ENCODE assay signal across 20 cellular contexts in genomic region chr6:157459327-157459726, GRCh38.
DNase-seq lines count a peak whose midpoint lies in the region; ATAC-seq and TF ChIP-seq lines count a peak whose summit lies in the region.
"Had no signal": no experiment of that assay in that cellular context is flagged by ENCODE, and none has a peak within 500 bp of the region (broad histone marks: within the 10 kb centered on the region; RNA-seq: fewer than 3 reads in every experiment).

No MANE protein-coding gene starts in this region.

- in situ Hi-C loops in gastrocnemius medialis (cut with MboI; ENCODE audit: low sequenced_read_pairs in 4 of 4) = no loop called here

- no peak for DNase-seq in T-helper 1 cell
- peak in 62 of 76 experiments; percentile 23 to 79 (median 55) for DNase-seq in HUDEP-2 (lab: John Stamatoyannopoulos, UW; ENCODE audit: unreplicated experiment in 76 of 76)
- peak in 1 of 2 donors; percentile 49 for DNase-seq in activated naive CD4-positive, alpha-beta T cell treated with anti-CD3 and anti-CD28 coated beads, Interleukin-2, amount 50 U/mL, for 72 hours (ENCODE audit: low spot score in 2 of 2)
- peak; percentile 24 to 40 for DNase-seq in stimulated activated CD4-positive, alpha-beta T cell treated with anti-CD3 and anti-CD28 coated beads, Interleukin-4, amount 100 ng/mL, for 48 hours (ENCODE audit: low read depth in 2 of 2)
- no peak for DNase-seq in amniotic stem cell (lab: John Stamatoyannopoulos, UW)
- DNase-seq in gastrocnemius medialis = no peak
- DNase-seq: activated effector memory CD4-positive, alpha-beta T cell treated with Interleukin-2 at 50 U/mL for 16 hours; GM23248; KBM-7; midbrain; MV-4-11; NCI-H2029; NCI-H524; T-helper 17 cell; tibial artery had no signal

- no peaks in the 10 kb centered on the region for H3K36me3 ChIP-seq in gastrocnemius medialis
- H3K36me3 ChIP-seq: BLaER1, tibial artery had no signal

- H3K9me3 Mint-ChIP-seq in T-helper 1 cell treated with Interleukin-12 subunit alpha and Interleukin-12 subunit beta and Interleukin-4 antibody, amounts not matched to agents 30 μg/mL and 1 μg/mL, for 36 hours = no peaks in the 10 kb centered on the region
- peaks cover 0 to 5% of the 10 kb centered on the region in 2 donors for H3K9me3 Mint-ChIP-seq in activated naive CD4-positive, alpha-beta T cell treated with anti-CD3 and anti-CD28 coated beads, Interleukin-2, amount 50 U/mL, for 72 hours

- H3K27me3 Mint-ChIP-seq in T-helper 1 cell treated with Interleukin-12 subunit alpha and Interleukin-12 subunit beta and Interleukin-4 antibody, amounts not matched to agents 30 μg/mL and 1 μg/mL, for 36 hours (ENCODE audit: low read depth) = no peaks in the 10 kb centered on the region
- H3K27me3 Mint-ChIP-seq: T-helper 17 cell had no signal

- TF ChIP-seq POLR2A in gastrocnemius medialis (IDR thresholded peaks at IDR 0.05) = no peak

- peaks cover 12% of the 10 kb centered on the region for H3K36me3 Mint-ChIP-seq in T-helper 1 cell treated with Interleukin-12 subunit alpha and Interleukin-12 subunit beta and Interleukin-4 antibody, amounts not matched to agents 30 μg/mL and 1 μg/mL, for 36 hours (ENCODE audit: low read depth)
- peaks cover 0 to 19% of the 10 kb centered on the region in 2 donors for H3K36me3 Mint-ChIP-seq in activated naive CD4-positive, alpha-beta T cell treated with anti-CD3 and anti-CD28 coated beads, Interleukin-2, amount 50 U/mL, for 72 hours

- no peaks in the 10 kb centered on the region for H3K27me3 ChIP-seq in gastrocnemius medialis
- H3K27me3 ChIP-seq: BLaER1, tibial artery had no signal

- H3K4me3 Mint-ChIP-seq in T-helper 1 cell treated with Interleukin-12 subunit alpha and Interleukin-12 subunit beta and Interleukin-4 antibody, amounts not matched to agents 30 μg/mL and 1 μg/mL, for 36 hours = peak overlapping the region; percentile 52
- H3K4me3 Mint-ChIP-seq: T-helper 17 cell had no signal

- intact Hi-C loops in gastrocnemius medialis (cut with DNase I; ENCODE audit: low total_unique reads) = no loop called here

- ATAC-seq in activated naive CD4-positive, alpha-beta T cell treated with anti-CD3 and anti-CD28 coated beads, Interleukin-2, amount 50 U/mL, for 72 hours = peak; percentile 50 to 60
- no peak for ATAC-seq in HG03135 (IDR thresholded peaks at IDR 0.05; ENCODE audit: unreplicated experiment)
- no peak for ATAC-seq in gastrocnemius medialis
- ATAC-seq: activated CD4-positive, CD25-positive, alpha-beta regulatory T cell treated with anti-CD3 and anti-CD28 coated beads, Interleukin-2, amount 50 U/mL, for 24 hours; T-helper 17 cell had no signal

- H3K4me1 Mint-ChIP-seq in T-helper 1 cell treated with Interleukin-12 subunit alpha and Interleukin-12 subunit beta and Interleukin-4 antibody, amounts not matched to agents 30 μg/mL and 1 μg/mL, for 36 hours (ENCODE audit: low read depth) = peaks cover 57% of the 10 kb centered on the region

- H3K27ac Mint-ChIP-seq in T-helper 1 cell treated with Interleukin-12 subunit alpha and Interleukin-12 subunit beta and Interleukin-4 antibody, amounts not matched to agents 30 μg/mL and 1 μg/mL, for 36 hours = peak overlapping the region; percentile 86
- peak overlapping the region; percentile 85 to 94 for H3K27ac Mint-ChIP-seq in activated naive CD4-positive, alpha-beta T cell treated with anti-CD3 and anti-CD28 coated beads, Interleukin-2, amount 50 U/mL, for 72 hours
- H3K27ac Mint-ChIP-seq: T-helper 17 cell had no signal

- H3K9me3 ChIP-seq in gastrocnemius medialis = no peaks in the 10 kb centered on the region
- H3K9me3 ChIP-seq: BLaER1, tibial artery had no signal

- no peak for TF ChIP-seq CTCF in gastrocnemius medialis (IDR thresholded peaks at IDR 0.05 in 4 of 5, conservative IDR thresholded peaks at IDR 0.05 in 1 of 5)

- H3K27ac ChIP-seq in gastrocnemius medialis = no peak overlapping the region
- H3K27ac ChIP-seq: 22Rv1, BLaER1, GM23248, tibial artery had no signal

- H3K4me1 ChIP-seq in gastrocnemius medialis = peaks cover 0 to 10% of the 10 kb centered on the region in 2 donors

- no peak overlapping the region for H3K4me3 ChIP-seq in gastrocnemius medialis
- H3K4me3 ChIP-seq: BLaER1, GM23248, tibial artery had no signal

Comparison
In these comparisons a context has a peak if more than half of its experiments do, and no peak if none do; other contexts are left out.
1. DNase-seq: peak in HUDEP-2 (62 of 76) and stimulated activated CD4-positive, alpha-beta T cell treated with anti-CD3 and anti-CD28 coated beads, Interleukin-4, amount 100 ng/mL, for 48 hours (2 of 2); none in T-helper 1 cell (0 of 5), amniotic stem cell (single experiment) and gastrocnemius medialis (0 of 2).
2. ATAC-seq: peak in activated naive CD4-positive, alpha-beta T cell treated with anti-CD3 and anti-CD28 coated beads, Interleukin-2, amount 50 U/mL, for 72 hours (2 of 2); none in HG03135 (single experiment) and gastrocnemius medialis (0 of 2).